ENCODE assay signal across 9 cellular contexts in genomic region chr3:155352900-155353490, GRCh38. TPM values are rescaled to one million over a fixed set of nuclear protein-coding genes. Genes with fewer than 3 reads are reported as not detected.
A peak's percentile ranks its signal among the peaks of the same experiment; 100 is the strongest.
DNase-seq lines count a peak whose midpoint lies in the region; ATAC-seq, FAIRE-seq and TF ChIP-seq lines count a peak whose summit lies in the region.
"Had no signal": no experiment of that assay in that cellular context is flagged by ENCODE, and none has a peak within 500 bp of the region (broad histone marks: within the 10 kb centered on the region; RNA-seq: fewer than 3 reads in every experiment).

No MANE protein-coding gene starts in this region.

- no peak overlapping the region for H3K27ac ChIP-seq in adrenal gland

- DNase-seq in SIG-M5 treated with dmso at 0.1 percent for 504 hours (lab: John Stamatoyannopoulos, UW; ENCODE audit: unreplicated experiment) (peak; percentile 49), SIG-M5 (lab: John Stamatoyannopoulos, UW) (no peak), NCI-H2029 (lab: John Stamatoyannopoulos, UW) (peak; percentile 33), adrenal gland (no peak)
- no peak for DNase-seq in activated CD8-positive, alpha-beta memory T cell treated with anti-CD3 and anti-CD28 coated beads, Interleukin-2, amount 50 U/mL, for 4 hours

- intact Hi-C loops in adrenal gland (cut with DNase I) = loop anchor here in 1 of 2 donors (10.0 kb wide), 1 partner anchor 352 kb away; no protein-coding TSS in a partner anchor

- WGBS in adrenal gland, 4 donors = 54 to 55% (median 54%) methylated on average over 6 of the region's 6 CpGs

- peak; percentile 100 for FAIRE-seq in islet of Langerhans (lab: Jason Lieb, UNC)

- ATAC-seq in GM18907 (IDR thresholded peaks at IDR 0.05; ENCODE audit: unreplicated experiment) = no peak
- no peak for ATAC-seq in GM21390 (IDR thresholded peaks at IDR 0.05; ENCODE audit: unreplicated experiment)

- H3K4me3 ChIP-seq in adrenal gland = no peak overlapping the region

- peak; percentile 12 to 61 (median 44) for TF ChIP-seq CTCF in adrenal gland (IDR thresholded peaks at IDR 0.05)

- no peak for TF ChIP-seq POLR2A in adrenal gland (IDR thresholded peaks at IDR 0.05)

- H3K27me3 ChIP-seq in adrenal gland = no peaks in the 10 kb centered on the region

- H3K4me1 ChIP-seq in adrenal gland (replicated peaks in 1 of 2) = no peaks in the 10 kb centered on the region

- no peaks in the 10 kb centered on the region for H3K9me3 ChIP-seq in adrenal gland (replicated peaks in 1 of 3)

- no peaks in the 10 kb centered on the region for H3K36me3 ChIP-seq in adrenal gland (replicated peaks in 1 of 2)

RNA-seq across cellular contexts. Expression of gene STRIT1, which starts 59.5 kb away (rescaled TPM):
- total RNA-seq in adrenal gland = 1 to 10 TPM in 1 of 8 donors, not detected in 7; 3.4 TPM
- under 1 TPM in 1 of 3 donors, not detected in 2; 0.30 TPM for polyA plus RNA-seq in adrenal gland
- total RNA-seq: Daoy had no signal

Comparison
In these comparisons a context has a peak if more than half of its experiments do, and no peak if none do; other contexts are left out.
1. DNase-seq: peak in SIG-M5 treated with dmso at 0.1 percent for 504 hours (single experiment) and NCI-H2029 (single experiment); none in SIG-M5 (single experiment), adrenal gland (0 of 7) and activated CD8-positive, alpha-beta memory T cell treated with anti-CD3 and anti-CD28 coated beads, Interleukin-2, amount 50 U/mL, for 4 hours (single experiment).